1 cellular context compared by ENCODE assay signal in genomic region chr5:154819546-154819945, GRCh38.
TF ChIP-seq lines count a peak whose summit lies in the region.

No MANE protein-coding gene starts in this region.

TF ChIP-seq in IMR-90, 13 proteins besides CTCF, POLR2A, EP300 and RAD21:
- TF ChIP-seq BHLHE40 (IDR thresholded peaks at IDR 0.05; ENCODE audit: low read depth, low read length) (no peak), CHD1 (IDR thresholded peaks at IDR 0.05; ENCODE audit: low read depth, low read length) (no peak), SMC3 (IDR thresholded peaks at IDR 0.05; ENCODE audit: low read depth, low read length) (no peak), NFE2L2 (IDR thresholded peaks at IDR 0.05; ENCODE audit: low read depth, low read length) (no peak), RCOR1 (IDR thresholded peaks at IDR 0.05; ENCODE audit: insufficient replicate concordance, low read length) (no peak), ELK1 (IDR thresholded peaks at IDR 0.05; ENCODE audit: borderline replicate concordance, low read depth, low read length) (no peak), FOS (IDR thresholded peaks at IDR 0.05; ENCODE audit: low read depth, low read length) (no peak), MAFK (IDR thresholded peaks at IDR 0.05; ENCODE audit: low read depth, low read length) (no peak), MXI1 (IDR thresholded peaks at IDR 0.05; ENCODE audit: borderline replicate concordance, low read depth, low read length) (no peak), CEBPB (IDR thresholded peaks at IDR 0.05; ENCODE audit: low read depth, low read length) (no peak), RFX5 (IDR thresholded peaks at IDR 0.05; ENCODE audit: low read depth, low read length) (no peak), MAZ (IDR thresholded peaks at IDR 0.05; ENCODE audit: borderline replicate concordance, low read depth, low read length) (no peak)
- TF ChIP-seq, protein P1, sequence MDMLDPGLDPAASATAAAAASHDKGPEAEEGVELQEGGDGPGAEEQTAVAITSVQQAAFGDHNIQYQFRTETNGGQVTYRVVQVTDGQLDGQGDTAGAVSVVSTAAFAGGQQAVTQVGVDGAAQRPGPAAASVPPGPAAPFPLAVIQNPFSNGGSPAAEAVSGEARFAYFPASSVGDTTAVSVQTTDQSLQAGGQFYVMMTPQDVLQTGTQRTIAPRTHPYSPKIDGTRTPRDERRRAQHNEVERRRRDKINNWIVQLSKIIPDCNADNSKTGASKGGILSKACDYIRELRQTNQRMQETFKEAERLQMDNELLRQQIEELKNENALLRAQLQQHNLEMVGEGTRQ (IDR thresholded peaks at IDR 0.05; ENCODE audit: low read depth, low read length), result no peak
